In the genomic region with DNA sequence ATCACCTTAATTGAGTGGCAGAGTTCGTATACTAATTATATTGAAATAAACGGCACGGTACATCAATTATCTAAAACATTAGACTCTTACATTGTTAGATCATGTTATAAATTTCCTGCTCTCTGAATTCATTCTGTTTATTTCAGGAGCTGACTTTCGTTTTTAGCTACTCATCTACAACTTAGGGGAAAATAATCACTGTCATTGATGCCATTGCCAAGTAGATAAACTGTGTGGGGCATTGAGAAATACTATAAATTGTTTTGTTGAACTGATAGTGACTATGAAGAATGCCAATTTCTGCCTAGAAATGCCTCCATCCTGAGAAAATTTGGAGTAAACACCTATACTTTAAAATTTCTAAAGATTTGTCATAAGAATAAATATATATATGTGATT, we compare ENCODE assay signal across 21 cellular contexts. TPM values are rescaled to one million over a fixed set of nuclear protein-coding genes. Genes with fewer than 3 reads are reported as not detected.
"Had no signal": no experiment of that assay in that cellular context is flagged by ENCODE, and none has a peak within 500 bp of the region (broad histone marks: within the 10 kb centered on the region; RNA-seq: fewer than 3 reads in every experiment).

No MANE protein-coding gene starts in this region.

- H3K27me3 ChIP-seq: dorsolateral prefrontal cortex, gastrocnemius medialis, heart left ventricle, sigmoid colon, thyroid gland had no signal

- H3K4me3 Mint-ChIP-seq: activated CD4-positive, alpha-beta T cell treated with anti-CD3 and anti-CD28 coated beads, Interleukin-2, amount 10 ng/mL, durations not matched to agents 24 days and 14 days; activated CD8-positive, alpha-beta T cell treated with anti-CD3 and anti-CD28 coated beads, Interleukin-2, amount 10 ng/mL, durations not matched to agents 7 days and 5 days; activated naive CD4-positive, alpha-beta T cell treated with anti-CD3 and anti-CD28 coated beads, Interleukin-2, amount 10 ng/mL, durations not matched to agents 7 days and 5 days; activated naive CD8-positive, alpha-beta T cell treated with anti-CD3 and anti-CD28 coated beads, Interleukin-2, amount 50 U/mL, for 24 hours; activated T-cell treated with anti-CD3 and anti-CD28 coated beads, Interleukin-2, amount 50 U/mL, for 4 hours; endodermal cell; natural killer cell treated with Interleukin-12 subunit alpha and Interleukin-12 subunit beta and Interleukin-15 and Interleukin-18, amount 100 ng/mL, for 72 hours had no signal

- ATAC-seq: activated CD8-positive, alpha-beta T cell treated with anti-CD3 and anti-CD28 coated beads, Interleukin-2, amount 10 ng/mL, durations not matched to agents 7 days and 5 days; activated naive CD8-positive, alpha-beta T cell treated with anti-CD3 and anti-CD28 coated beads, Interleukin-2, amount 50 U/mL, for 24 hours; activated T-cell treated with anti-CD3 and anti-CD28 coated beads, Interleukin-2, amount 50 U/mL, for 4 hours; gastrocnemius medialis; heart left ventricle; lower lobe of right lung; natural killer cell treated with Interleukin-12 subunit alpha and Interleukin-12 subunit beta and Interleukin-15 and Interleukin-18, amount 100 ng/mL, for 72 hours had no signal

- H3K27ac ChIP-seq: dorsolateral prefrontal cortex, gastrocnemius medialis, lower lobe of right lung, sigmoid colon, thyroid gland had no signal

- H3K9me3 Mint-ChIP-seq: activated naive CD4-positive, alpha-beta T cell treated with anti-CD3 and anti-CD28 coated beads, Interleukin-2, amount 10 ng/mL, durations not matched to agents 7 days and 5 days; activated T-cell treated with anti-CD3 and anti-CD28 coated beads, Interleukin-2, amount 50 U/mL, for 4 hours; endodermal cell; natural killer cell treated with Interleukin-12 subunit alpha and Interleukin-12 subunit beta and Interleukin-15 and Interleukin-18, amount 100 ng/mL, for 72 hours had no signal

- H3K36me3 Mint-ChIP-seq: activated naive CD4-positive, alpha-beta T cell treated with anti-CD3 and anti-CD28 coated beads, Interleukin-2, amount 10 ng/mL, durations not matched to agents 7 days and 5 days; natural killer cell treated with Interleukin-12 subunit alpha and Interleukin-12 subunit beta and Interleukin-15 and Interleukin-18, amount 100 ng/mL, for 72 hours had no signal

- DNase-seq: activated CD4-positive, alpha-beta T cell treated with anti-CD3 and anti-CD28 coated beads, Interleukin-2, amount 10 ng/mL, durations not matched to agents 24 days and 14 days; activated CD8-positive, alpha-beta memory T cell treated with anti-CD3 and anti-CD28 coated beads, Interleukin-2, amount 50 U/mL, for 4 hours; activated CD8-positive, alpha-beta T cell treated with anti-CD3 and anti-CD28 coated beads, Interleukin-2, amount 10 ng/mL, durations not matched to agents 7 days and 5 days; activated effector memory CD4-positive, alpha-beta T cell treated with Interleukin-2 at 50 U/mL for 16 hours; activated naive CD4-positive, alpha-beta T cell treated with anti-CD3 and anti-CD28 coated beads, Interleukin-2, amount 10 ng/mL, durations not matched to agents 7 days and 5 days; activated naive CD8-positive, alpha-beta T cell treated with anti-CD3 and anti-CD28 coated beads, Interleukin-2, amount 50 U/mL, for 24 hours; activated T-cell treated with anti-CD3 and anti-CD28 coated beads, Interleukin-2, amount 50 U/mL, for 4 hours; aorta; dorsolateral prefrontal cortex; endodermal cell; erythroblast; gastrocnemius medialis; heart left ventricle; lower lobe of right lung; sigmoid colon; spleen; stimulated activated naive CD4-positive, alpha-beta T cell; T1000 had no signal

- H3K27ac Mint-ChIP-seq: activated CD8-positive, alpha-beta T cell treated with anti-CD3 and anti-CD28 coated beads, Interleukin-2, amount 10 ng/mL, durations not matched to agents 7 days and 5 days; activated naive CD4-positive, alpha-beta T cell treated with anti-CD3 and anti-CD28 coated beads, Interleukin-2, amount 10 ng/mL, durations not matched to agents 7 days and 5 days; activated naive CD8-positive, alpha-beta T cell treated with anti-CD3 and anti-CD28 coated beads, Interleukin-2, amount 50 U/mL, for 24 hours; endodermal cell; natural killer cell treated with Interleukin-12 subunit alpha and Interleukin-12 subunit beta and Interleukin-15 and Interleukin-18, amount 100 ng/mL, for 72 hours had no signal

- H3K9me3 ChIP-seq: gastrocnemius medialis, heart left ventricle, lower lobe of right lung, sigmoid colon, spleen, thyroid gland had no signal

- H3K36me3 ChIP-seq: gastrocnemius medialis, heart left ventricle, lower lobe of right lung, sigmoid colon, spleen, thyroid gland had no signal

- FAIRE-seq: bronchial epithelial cell had no signal

- H3K4me1 Mint-ChIP-seq: activated naive CD4-positive, alpha-beta T cell treated with anti-CD3 and anti-CD28 coated beads, Interleukin-2, amount 10 ng/mL, durations not matched to agents 7 days and 5 days; activated naive CD8-positive, alpha-beta T cell treated with anti-CD3 and anti-CD28 coated beads, Interleukin-2, amount 50 U/mL, for 24 hours had no signal

- H3K4me3 ChIP-seq: dorsolateral prefrontal cortex, gastrocnemius medialis, heart left ventricle, lower lobe of right lung, sigmoid colon, spleen, thyroid gland had no signal

- H3K4me1 ChIP-seq: gastrocnemius medialis, lower lobe of right lung, sigmoid colon, spleen had no signal

RNA-seq across cellular contexts. Expression of gene ABCB11, which starts 17.5 kb away (rescaled TPM):
- total RNA-seq: activated CD4-positive, alpha-beta T cell treated with anti-CD3 and anti-CD28 coated beads, Interleukin-2, amount 10 ng/mL, durations not matched to agents 24 days and 14 days; activated T-cell treated with anti-CD3 and anti-CD28 coated beads, Interleukin-2, amount 50 U/mL, for 4 hours had no signal

RNA-seq across cellular contexts. Expression of gene DHRS9, which starts 55.7 kb away (rescaled TPM):
- total RNA-seq: activated CD8-positive, alpha-beta T cell treated with anti-CD3 and anti-CD28 coated beads, Interleukin-2, amount 10 ng/mL, durations not matched to agents 7 days and 5 days; endodermal cell; natural killer cell treated with Interleukin-12 subunit alpha and Interleukin-12 subunit beta and Interleukin-15 and Interleukin-18, amount 100 ng/mL, for 72 hours had no signal
